In genomic region chr4:32485976-32486375, GRCh38 we compare ENCODE assay signal across 1 cellular context.
TF ChIP-seq lines count a peak whose summit lies in the region.

No MANE protein-coding gene starts in this region.

TF ChIP-seq in SK-N-SH, 30 proteins besides CTCF, POLR2A, EP300 and RAD21 (continued from another document):
- TF ChIP-seq PBX3 (IDR thresholded peaks at IDR 0.05) (no peak), SIN3A (IDR thresholded peaks at IDR 0.05; ENCODE audit: borderline replicate concordance, low read depth, low read length) (no peak)
